13 cellular contexts compared by ENCODE assay signal in the genomic region with DNA sequence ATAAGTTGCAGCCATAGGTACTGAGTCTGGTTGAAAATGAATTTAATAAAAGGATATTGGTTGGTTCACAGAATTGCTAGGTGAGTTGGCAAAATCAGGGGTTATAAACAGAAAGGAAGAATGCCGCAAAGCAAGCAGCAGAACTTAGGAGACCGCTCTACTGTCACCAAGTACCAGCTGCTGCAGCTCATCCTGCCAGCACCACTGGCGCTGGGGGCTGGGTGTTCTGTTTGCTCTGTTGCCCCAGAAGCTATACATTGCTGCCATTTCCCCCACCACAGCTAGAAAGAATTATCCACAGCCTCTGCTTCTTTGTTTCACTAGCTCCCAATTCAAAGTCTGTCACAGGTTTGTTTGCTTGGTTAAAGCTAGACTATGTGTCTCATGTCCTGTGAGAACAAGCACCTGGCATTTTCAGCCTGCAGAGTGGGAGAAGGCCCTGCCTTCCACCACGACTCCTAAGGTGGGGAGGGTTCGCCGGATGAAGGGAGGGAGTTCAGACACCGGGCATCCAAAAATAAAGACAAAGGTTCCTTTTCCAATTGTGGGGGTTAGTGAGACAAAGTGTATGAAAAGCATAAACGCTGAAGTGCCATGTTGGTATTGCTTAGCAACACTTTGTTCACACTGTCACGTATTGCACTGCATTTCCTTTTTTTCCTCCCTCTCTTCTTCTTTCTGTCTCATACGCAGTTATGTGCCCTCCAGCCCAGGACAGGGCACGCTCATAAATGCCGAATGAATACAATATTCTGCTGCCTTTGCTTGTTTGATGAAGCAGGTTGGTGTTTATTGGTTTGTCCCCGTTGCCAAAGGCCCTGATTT. TPM values are rescaled to one million over a fixed set of nuclear protein-coding genes. Genes with fewer than 3 reads are reported as not detected.
DNase-seq lines count a peak whose midpoint lies in the region; ATAC-seq and TF ChIP-seq lines count a peak whose summit lies in the region.
"Had no signal": no experiment of that assay in that cellular context is flagged by ENCODE, and none has a peak within 500 bp of the region (broad histone marks: within the 10 kb centered on the region; RNA-seq: fewer than 3 reads in every experiment).

No MANE protein-coding gene starts in this region.

- no peaks in the 10 kb centered on the region for H3K36me3 ChIP-seq in SJCRH30

- DNase-seq in COLO668 (lab: John Stamatoyannopoulos, UW; ENCODE audit: unreplicated experiment) (peak; percentile 70), NCI-H1092 (lab: John Stamatoyannopoulos, UW) (peak; percentile 49), SJCRH30 (peak; percentile 42 to 52), natural killer cell (no peak), DMS79 (lab: John Stamatoyannopoulos, UW) (no peak), AML-193 (lab: John Stamatoyannopoulos, UW) (no peak)
- DNase-seq: activated effector memory CD4-positive, alpha-beta T cell treated with Interleukin-2 at 50 U/mL for 16 hours; H7 had no signal

- no peaks in the 10 kb centered on the region for H3K27me3 Mint-ChIP-seq in natural killer cell (ENCODE audit: low read depth in 2 of 2)

- peaks cover 7% of the 10 kb centered on the region; the same call in 1 of the 2 replicates for H3K4me1 ChIP-seq in SJCRH30

- peak overlapping the region; percentile 13 for H3K4me3 Mint-ChIP-seq in natural killer cell

- H3K27me3 ChIP-seq in SJCRH30: no peaks in the 10 kb centered on the region

- peaks cover 41 to 44% of the 10 kb centered on the region in 2 donors for H3K4me1 Mint-ChIP-seq in natural killer cell

- no peak for TF ChIP-seq CTCF in natural killer cell (IDR thresholded peaks at IDR 0.05)

- no peaks in the 10 kb centered on the region for H3K36me3 Mint-ChIP-seq in natural killer cell

- H3K27ac ChIP-seq in SJCRH30: no peak overlapping the region

- no peaks in the 10 kb centered on the region for H3K9me3 Mint-ChIP-seq in natural killer cell

- H3K27ac Mint-ChIP-seq in natural killer cell: peak overlapping the region; percentile 57 to 64

- no peaks in the 10 kb centered on the region for H3K9me3 ChIP-seq in SJCRH30 (replicated peaks)

- no peak overlapping the region for H3K4me3 ChIP-seq in SJCRH30

- peak in 2 of 3 donors; percentile 33 to 36 for ATAC-seq in natural killer cell
- ATAC-seq in HG02763 (IDR thresholded peaks at IDR 0.05; ENCODE audit: unreplicated experiment): no peak
- ATAC-seq in GM19452 (IDR thresholded peaks at IDR 0.05; ENCODE audit: unreplicated experiment): no peak

- intact Hi-C loops in natural killer cell (cut with micrococcal nuclease): loop anchor here (10.0 kb wide), 1 partner anchor 154 kb away; no protein-coding TSS in a partner anchor

RNA-seq across cellular contexts. Expression of a gene that starts 9.6 kb away (rescaled TPM):
- total RNA-seq in SJCRH30 (2014; rRNA removed; shearing (Covaris generic)): 56.1 and 63.6 TPM in 2 replicates
- 10 to 100 TPM; 67.3 to 94.5 (median 85.9) TPM for total RNA-seq in natural killer cell

RNA-seq across cellular contexts. Expression of a gene that starts 35.3 kb away (rescaled TPM):
- not detected in 2 replicates for total RNA-seq in SJCRH30 (2014; rRNA removed; shearing (Covaris generic))
- not detected for total RNA-seq in natural killer cell
- total RNA-seq: G401, H7, M059J, myocyte had no signal

Comparison
In these comparisons a context has a peak if more than half of its experiments do, and no peak if none do; other contexts are left out.
1. DNase-seq: peak in COLO668 (single experiment), NCI-H1092 (single experiment) and SJCRH30 (2 of 2); none in natural killer cell (single experiment), DMS79 (single experiment) and AML-193 (0 of 2).
2. ATAC-seq: peak in natural killer cell (2 of 3); none in HG02763 (single experiment) and GM19452 (single experiment).